In the genomic region with DNA sequence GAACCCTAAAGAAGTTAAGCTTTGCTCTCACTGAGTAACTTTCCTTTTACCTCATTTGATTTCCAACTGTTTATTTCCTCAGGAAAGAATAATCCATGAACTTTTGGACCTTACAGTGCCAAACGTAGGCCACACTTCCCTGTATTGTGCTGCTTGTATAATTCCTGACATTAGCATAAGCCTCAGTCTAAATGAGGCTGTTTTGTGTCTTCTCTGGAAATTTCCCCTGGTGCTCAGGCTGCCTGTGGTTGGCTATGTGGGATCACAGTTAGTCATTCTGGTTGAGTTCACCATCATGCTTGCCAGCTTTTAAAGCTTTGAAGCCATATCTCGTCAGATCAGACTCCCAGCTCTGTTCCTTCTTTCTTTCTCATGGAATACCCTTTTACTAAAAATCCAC, we compare ENCODE assay signal across 12 cellular contexts.
DNase-seq lines count a peak whose midpoint lies in the region; ATAC-seq, FAIRE-seq and TF ChIP-seq lines count a peak whose summit lies in the region.
"Had no signal": no experiment of that assay in that cellular context is flagged by ENCODE, and none has a peak within 500 bp of the region (broad histone marks: within the 10 kb centered on the region; RNA-seq: fewer than 3 reads in every experiment).

No MANE protein-coding gene starts in this region.

- H2AFZ ChIP-seq in K562 (ENCODE audit: low read depth, low read length), result no peak overlapping the region

- no peak for FAIRE-seq in K562 (lab: Jason Lieb, UNC)
- FAIRE-seq: A204.1 had no signal

- POLR2A ChIA-PET in activated CD4-positive, alpha-beta T cell treated with anti-CD3 and anti-CD28 coated beads for 36 hours (lab: Charles Lee), result no interaction called here
- POLR2A ChIA-PET in K562 (lab: Yijun Ruan, JAX), result interaction anchor here (0.6 to 1.0 kb wide), 2 partner anchors 8 to 82 kb away, joined by 3 read pairs; no protein-coding TSS in a partner anchor

- no peak overlapping the region for H3K4me2 ChIP-seq in K562 (ENCODE audit: insufficient read depth, low read length)

- no peaks in the 10 kb centered on the region for H3K36me3 ChIP-seq in K562 (ENCODE audit: control insufficient read depth, insufficient read depth, low read length)

- peak overlapping the region; percentile 19 for H3K4me3 Mint-ChIP-seq in activated CD4-positive, alpha-beta T cell treated with anti-CD3 and anti-CD28 coated beads for 36 hours
- H3K4me3 Mint-ChIP-seq in nephron, result no peak overlapping the region
- H3K4me3 Mint-ChIP-seq: stimulated activated naive B cell treated with anti-CD40 and anti-IgM and Interleukin-4, amounts not matched to agents 10 μg/mL and 1 μg/mL and 100 μg/mL, for 72 hours; T-helper 17 cell had no signal

- TF ChIP-seq RAD21 in K562 (CRISPR knock-in tag; conservative IDR thresholded peaks at IDR 0.05 in 1 of 2, IDR thresholded peaks at IDR 0.05 in 1 of 2), result no peak

- no peaks in the 10 kb centered on the region for H3K79me2 ChIP-seq in K562 (ENCODE audit: control insufficient read depth, insufficient read depth, low read length)

- DNase-seq in activated CD4-positive, alpha-beta T cell treated with anti-CD3 and anti-CD28 coated beads for 36 hours, result peak; percentile 68
- no peak for DNase-seq in activated CD4-positive, alpha-beta T cell treated with anti-CD3 and anti-CD28 coated beads, Interleukin-2, amount 50 U/mL, for 4 hours
- DNase-seq in K562 (ENCODE audit: extremely low read depth in 1 of 4, low spot score in 3 of 4) (no peak), GM19240 (ENCODE audit: insufficient read length, low spot score) (no peak), HuH-7 (ENCODE audit: low spot score) (no peak)
- DNase-seq: effector CD4-positive, alpha-beta T cell; stimulated activated naive B cell treated with anti-CD40 and anti-IgM and Interleukin-4, amounts not matched to agents 10 μg/mL and 1 μg/mL and 100 μg/mL, for 72 hours; T-helper 17 cell had no signal

- intact Hi-C loops in activated CD4-positive, alpha-beta T cell treated with anti-CD3 and anti-CD28 coated beads for 36 hours (cut with DNase I, micrococcal nuclease), result loop anchor here (1.0 to 10.0 kb wide), 6 partner anchors 16 to 512 kb away; no protein-coding TSS in a partner anchor
- intact Hi-C loops in K562 (cut with micrococcal nuclease), result no loop called here

- H3K27ac Mint-ChIP-seq in activated CD4-positive, alpha-beta T cell treated with anti-CD3 and anti-CD28 coated beads for 36 hours, result peak overlapping the region; percentile 52
- H3K27ac Mint-ChIP-seq in nephron, result peak overlapping the region in 2 of 3 experiments; percentile 9 to 54
- H3K27ac Mint-ChIP-seq: stimulated activated naive B cell treated with anti-CD40 and anti-IgM and Interleukin-4, amounts not matched to agents 10 μg/mL and 1 μg/mL and 100 μg/mL, for 72 hours; T-helper 17 cell had no signal

- no peaks in the 10 kb centered on the region; a peak in 1 of 5 replicates for H3K4me1 ChIP-seq in K562 (replicated peaks in 1 of 2; ENCODE audit: control insufficient read depth in 2 of 2, insufficient read depth in 2 of 2, low read length in 2 of 2)

- no peak for TF ChIP-seq CTCF in K562 (IDR thresholded peaks at IDR 0.05 in 2 of 3, conservative IDR thresholded peaks at IDR 0.05 in 1 of 3; ENCODE audit: insufficient read depth in 2 of 3, low read depth in 1 of 3, low read length in 3 of 3)
- no peak for TF ChIP-seq CTCF in nephron (IDR thresholded peaks at IDR 0.05; ENCODE audit: unreplicated experiment in 3 of 3)

- H3K36me3 Mint-ChIP-seq in activated CD4-positive, alpha-beta T cell treated with anti-CD3 and anti-CD28 coated beads for 36 hours (ENCODE audit: low read depth), result no peaks in the 10 kb centered on the region
- H3K36me3 Mint-ChIP-seq in nephron (ENCODE audit: low read depth), result no peaks in the 10 kb centered on the region
- H3K36me3 Mint-ChIP-seq: stimulated activated naive B cell treated with anti-CD40 and anti-IgM and Interleukin-4, amounts not matched to agents 10 μg/mL and 1 μg/mL and 100 μg/mL, for 72 hours had no signal

- H3K27ac ChIP-seq in K562 (ENCODE audit: extremely low read depth, low read depth, low read length), result no peak overlapping the region

- CTCF ChIA-PET in activated CD4-positive, alpha-beta T cell treated with anti-CD3 and anti-CD28 coated beads for 36 hours (lab: Charles Lee), result interaction anchor here (0.8 to 1.3 kb wide), 3 partner anchors 12 to 17 kb away, joined by 3 to 4 read pairs (median 3); no protein-coding TSS in a partner anchor
- CTCF ChIA-PET in K562 (lab: Yijun Ruan, JAX; ENCODE audit: low intra/inter-chr PET ratio), result no interaction called here

- H3K9me3 Mint-ChIP-seq in activated CD4-positive, alpha-beta T cell treated with anti-CD3 and anti-CD28 coated beads for 36 hours (ENCODE audit: low read depth), result no peaks in the 10 kb centered on the region
- H3K9me3 Mint-ChIP-seq in nephron, result no peaks in the 10 kb centered on the region
- H3K9me3 Mint-ChIP-seq: stimulated activated naive B cell treated with anti-CD40 and anti-IgM and Interleukin-4, amounts not matched to agents 10 μg/mL and 1 μg/mL and 100 μg/mL, for 72 hours had no signal

- no peaks in the 10 kb centered on the region for H3K9me3 ChIP-seq in K562 (replicated peaks; ENCODE audit: control insufficient read depth, insufficient read depth, low read depth, low read length)

- no peak overlapping the region for H3K4me3 ChIP-seq in K562

- no peaks in the 10 kb centered on the region for H3K27me3 ChIP-seq in K562 (ENCODE audit: control insufficient read depth in 2 of 2, insufficient read depth in 2 of 2, low read length in 2 of 2)

- no peak overlapping the region for H3K9ac ChIP-seq in K562 (ENCODE audit: insufficient read depth in 1 of 2, low read depth in 2 of 2, low read length in 2 of 2)

- no peak for TF ChIP-seq POLR2A in K562 (conservative IDR thresholded peaks at IDR 0.05)

- WGBS in K562 (ENCODE audit: insufficient coverage, low coverage, missing lambda C conversion rate), result 8% methylated on average over 2 of the region's 2 CpGs

- no peaks in the 10 kb centered on the region for H3K27me3 Mint-ChIP-seq in activated CD4-positive, alpha-beta T cell treated with anti-CD3 and anti-CD28 coated beads for 36 hours
- peaks cover 6% of the 10 kb centered on the region for H3K27me3 Mint-ChIP-seq in nephron (ENCODE audit: low read depth)
- H3K27me3 Mint-ChIP-seq: stimulated activated naive B cell treated with anti-CD40 and anti-IgM and Interleukin-4, amounts not matched to agents 10 μg/mL and 1 μg/mL and 100 μg/mL, for 72 hours; T-helper 17 cell had no signal

- H3K9me1 ChIP-seq in K562 (ENCODE audit: control insufficient read depth, insufficient read depth, low read length), result no peaks in the 10 kb centered on the region

- no peaks in the 10 kb centered on the region for H4K20me1 ChIP-seq in K562 (replicated peaks; ENCODE audit: control insufficient read depth, insufficient read depth, low read length)

- no peak for TF ChIP-seq EP300 in K562 (IDR thresholded peaks at IDR 0.05; ENCODE audit: low read length)

- peaks cover 73% of the 10 kb centered on the region for H3K4me1 Mint-ChIP-seq in activated CD4-positive, alpha-beta T cell treated with anti-CD3 and anti-CD28 coated beads for 36 hours
- H3K4me1 Mint-ChIP-seq in nephron, result peaks cover 51% of the 10 kb centered on the region

- in situ Hi-C loops in K562 (cut with MboI), result no loop called here

- ATAC-seq in activated CD4-positive, alpha-beta T cell treated with anti-CD3 and anti-CD28 coated beads for 36 hours, result peak; percentile 73
- ATAC-seq in HG02798 (IDR thresholded peaks at IDR 0.05; ENCODE audit: poor library complexity, unreplicated experiment) (peak; percentile 58), K562 (no peak), GM18517 (IDR thresholded peaks at IDR 0.05; ENCODE audit: unreplicated experiment) (no peak)
- ATAC-seq: T-helper 17 cell had no signal

- BruUV-seq in K562 (replicated peaks; lab: Mats Ljungman, UMichigan), result no TSS peak

TF ChIP-seq in K562, 482 proteins besides CTCF, POLR2A, EP300 and RAD21 (continues in another document):
- TF ChIP-seq, protein P1, sequence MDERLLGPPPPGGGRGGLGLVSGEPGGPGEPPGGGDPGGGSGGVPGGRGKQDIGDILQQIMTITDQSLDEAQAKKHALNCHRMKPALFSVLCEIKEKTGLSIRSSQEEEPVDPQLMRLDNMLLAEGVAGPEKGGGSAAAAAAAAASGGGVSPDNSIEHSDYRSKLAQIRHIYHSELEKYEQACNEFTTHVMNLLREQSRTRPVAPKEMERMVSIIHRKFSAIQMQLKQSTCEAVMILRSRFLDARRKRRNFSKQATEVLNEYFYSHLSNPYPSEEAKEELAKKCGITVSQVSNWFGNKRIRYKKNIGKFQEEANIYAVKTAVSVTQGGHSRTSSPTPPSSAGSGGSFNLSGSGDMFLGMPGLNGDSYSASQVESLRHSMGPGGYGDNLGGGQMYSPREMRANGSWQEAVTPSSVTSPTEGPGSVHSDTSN (CRISPR knock-in tag; IDR thresholded peaks at IDR 0.05; ENCODE audit: low read depth), result no peak
- TF ChIP-seq, protein P1 (tag; conservative IDR thresholded peaks at IDR 0.05; ENCODE audit: low read depth), result no peak
- TF ChIP-seq CSDE1 (IDR thresholded peaks at IDR 0.05) (no peak), FOS (IDR thresholded peaks at IDR 0.05; ENCODE audit: extremely low read depth, insufficient read length) (no peak), OTX1 (CRISPR knock-in tag; IDR thresholded peaks at IDR 0.05) (no peak), TAF7 (tag; IDR thresholded peaks at IDR 0.05) (no peak)
- TF ChIP-seq, protein P2, sequence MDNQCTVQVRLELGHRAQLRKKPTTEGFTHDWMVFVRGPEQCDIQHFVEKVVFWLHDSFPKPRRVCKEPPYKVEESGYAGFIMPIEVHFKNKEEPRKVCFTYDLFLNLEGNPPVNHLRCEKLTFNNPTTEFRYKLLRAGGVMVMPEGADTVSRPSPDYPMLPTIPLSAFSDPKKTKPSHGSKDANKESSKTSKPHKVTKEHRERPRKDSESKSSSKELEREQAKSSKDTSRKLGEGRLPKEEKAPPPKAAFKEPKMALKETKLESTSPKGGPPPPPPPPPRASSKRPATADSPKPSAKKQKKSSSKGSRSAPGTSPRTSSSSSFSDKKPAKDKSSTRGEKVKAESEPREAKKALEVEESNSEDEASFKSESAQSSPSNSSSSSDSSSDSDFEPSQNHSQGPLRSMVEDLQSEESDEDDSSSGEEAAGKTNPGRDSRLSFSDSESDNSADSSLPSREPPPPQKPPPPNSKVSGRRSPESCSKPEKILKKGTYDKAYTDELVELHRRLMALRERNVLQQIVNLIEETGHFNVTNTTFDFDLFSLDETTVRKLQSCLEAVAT (IDR thresholded peaks at IDR 0.05), result no peak

Comparison
In these comparisons a context has a peak if more than half of its experiments do, and no peak if none do; other contexts are left out.
1. ATAC-seq: peak in activated CD4-positive, alpha-beta T cell treated with anti-CD3 and anti-CD28 coated beads for 36 hours (single experiment) and HG02798 (single experiment); none in K562 (single experiment) and GM18517 (single experiment).